ENCODE assay signal across 24 cellular contexts in the genomic region with DNA sequence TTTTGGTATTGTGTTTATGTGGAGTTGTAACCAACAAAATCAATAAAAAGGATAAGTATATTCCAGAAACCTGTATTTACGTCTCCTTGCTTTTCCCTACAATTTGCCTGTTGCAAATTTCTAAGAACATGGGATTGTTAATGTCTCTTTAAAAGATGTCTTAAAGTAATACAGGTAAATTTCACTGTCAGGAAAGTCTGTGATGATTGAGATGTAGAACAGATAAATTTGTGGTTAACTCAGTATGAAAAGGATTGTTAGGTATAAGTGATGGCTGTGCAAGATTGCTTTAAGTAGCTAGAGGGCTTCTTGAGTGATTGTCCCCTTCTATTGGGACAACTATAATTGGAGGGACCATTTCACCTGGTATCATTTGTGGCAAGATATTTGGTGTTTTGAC. TPM values are rescaled to one million over a fixed set of nuclear protein-coding genes. Genes with fewer than 3 reads are reported as not detected.
DNase-seq lines count a peak whose midpoint lies in the region; ATAC-seq and TF ChIP-seq lines count a peak whose summit lies in the region.
"Had no signal": no experiment of that assay in that cellular context is flagged by ENCODE, and none has a peak within 500 bp of the region (broad histone marks: within the 10 kb centered on the region; RNA-seq: fewer than 3 reads in every experiment).

No MANE protein-coding gene starts in this region.

- TF ChIP-seq RAD21 in neural cell (conservative IDR thresholded peaks at IDR 0.05) = no peak

- no peak overlapping the region for H3K4me3 Mint-ChIP-seq in WTC11
- H3K4me3 Mint-ChIP-seq: B cell; CD4-positive, alpha-beta memory T cell; CD4-positive, CD25-positive, alpha-beta regulatory T cell; CD8-positive, alpha-beta memory T cell had no signal

- TF ChIP-seq CTCF in WTC11 (IDR thresholded peaks at IDR 0.05) (no peak), neural cell (IDR thresholded peaks at IDR 0.05; ENCODE audit: poor library complexity, severe bottlenecking) (no peak)

- no peaks in the 10 kb centered on the region for H3K9me2 ChIP-seq in neural cell (ENCODE audit: insufficient read depth, low read length)

- TF ChIP-seq EP300 in neural cell (conservative IDR thresholded peaks at IDR 0.05; ENCODE audit: poor library complexity, severe bottlenecking) = peak; percentile 93

- POLR2A ChIA-PET in WTC11 (lab: Charles Lee) = interaction anchor here (0.6 kb wide), 1 partner anchor 66 kb away, joined by 3 read pairs; no protein-coding TSS in a partner anchor

- peaks cover 22 to 65% (median 42%) of the 10 kb centered on the region in 10 experiments for H3K4me1 ChIP-seq in BLaER1 treated with 17β-estradiol and CSF1 and Interleukin-3, amounts not matched to agents 10 nM and 100 nM
- H3K4me1 ChIP-seq: A549 had no signal

- peaks cover 0 to 23% (median 0%) of the 10 kb centered on the region in 11 experiments; a peak in 8 of 22 replicates for H3K36me3 ChIP-seq in BLaER1 treated with 17β-estradiol and CSF1 and Interleukin-3, amounts not matched to agents 10 nM and 100 nM
- no peaks in the 10 kb centered on the region for H3K36me3 ChIP-seq in neural cell (ENCODE audit: insufficient read depth, low read length)

- H3K27ac Mint-ChIP-seq in WTC11 = peak overlapping the region; percentile 32; the same call in 1 of the 2 replicates
- H3K27ac Mint-ChIP-seq: B cell; CD14-positive monocyte; CD4-positive, alpha-beta memory T cell; CD4-positive, CD25-positive, alpha-beta regulatory T cell; CD8-positive, alpha-beta memory T cell had no signal

- H3F3A ChIP-seq in neural cell (ENCODE audit: insufficient read depth, low read length, poor library complexity, severe bottlenecking) = no peaks in the 10 kb centered on the region

- H2AFZ ChIP-seq in neural cell (ENCODE audit: low read depth, low read length) = no peak overlapping the region

- H3K9me3 ChIP-seq in BLaER1 treated with 17β-estradiol and CSF1 and Interleukin-3, amounts not matched to agents 10 nM and 100 nM (replicated peaks in 1 of 11) = peaks cover 0 to 25% (median 5%) of the 10 kb centered on the region in 11 experiments; a peak in 10 of 22 replicates
- H3K9me3 ChIP-seq in neural cell (ENCODE audit: low read length) = no peaks in the 10 kb centered on the region
- H3K9me3 ChIP-seq: A549 had no signal

- peak overlapping the region in 6 of 11 experiments; percentile 5 to 50 (median 20); a peak in 7 of 22 replicates for H3K4me2 ChIP-seq in BLaER1 treated with 17β-estradiol and CSF1 and Interleukin-3, amounts not matched to agents 10 nM and 100 nM
- no peak overlapping the region for H3K4me2 ChIP-seq in neural cell (ENCODE audit: low read length)
- H3K4me2 ChIP-seq: A549 had no signal

- no peak overlapping the region for H3K9ac ChIP-seq in BLaER1 treated with 17β-estradiol and CSF1 and Interleukin-3, amounts not matched to agents 10 nM and 100 nM
- H3K9ac ChIP-seq in neural cell (ENCODE audit: low read length) = no peak overlapping the region

- H3K27ac ChIP-seq in BLaER1 treated with 17β-estradiol and CSF1 and Interleukin-3, amounts not matched to agents 10 nM and 100 nM = no peak overlapping the region
- H3K27ac ChIP-seq in neural cell (ENCODE audit: low read length) = no peak overlapping the region
- H3K27ac ChIP-seq: 22Rv1, A549 had no signal

- H3K79me2 ChIP-seq in neural cell (replicated peaks; ENCODE audit: insufficient read depth, low read length) = peaks cover 59% of the 10 kb centered on the region

- H3K4me1 Mint-ChIP-seq in WTC11 = peaks cover 82% of the 10 kb centered on the region
- H3K4me1 Mint-ChIP-seq: CD4-positive, CD25-positive, alpha-beta regulatory T cell had no signal

- ATAC-seq in WTC11 (no peak), HG02884 (IDR thresholded peaks at IDR 0.05; ENCODE audit: unreplicated experiment) (no peak)
- ATAC-seq: A549, GM12878 had no signal

- peaks cover 52 to 85% (median 71%) of the 10 kb centered on the region in 11 experiments for H4K20me1 ChIP-seq in BLaER1 treated with 17β-estradiol and CSF1 and Interleukin-3, amounts not matched to agents 10 nM and 100 nM
- no peaks in the 10 kb centered on the region for H4K20me1 ChIP-seq in neural cell (ENCODE audit: insufficient read depth)

- peaks cover 9% of the 10 kb centered on the region for H3K36me3 Mint-ChIP-seq in WTC11
- H3K36me3 Mint-ChIP-seq: CD14-positive monocyte; CD4-positive, alpha-beta memory T cell; CD4-positive, CD25-positive, alpha-beta regulatory T cell had no signal

- H3K9me3 Mint-ChIP-seq in WTC11 = no peaks in the 10 kb centered on the region

- CTCF ChIA-PET in WTC11 (lab: Charles Lee) = interaction anchor here (1.1 kb wide), 1 partner anchor 38 kb away, joined by 3 read pairs; no protein-coding TSS in a partner anchor

- no peaks in the 10 kb centered on the region for H3K27me3 Mint-ChIP-seq in WTC11 (ENCODE audit: low read depth)

- H3K4me3 ChIP-seq in BLaER1 treated with 17β-estradiol and CSF1 and Interleukin-3, amounts not matched to agents 10 nM and 100 nM = no peak overlapping the region
- no peak overlapping the region for H3K4me3 ChIP-seq in neural cell (ENCODE audit: low read length)
- H3K4me3 ChIP-seq: A549, GM12878 had no signal

- peaks cover 16 to 21% (median 21%) of the 10 kb centered on the region in 11 experiments for H3K27me3 ChIP-seq in BLaER1 treated with 17β-estradiol and CSF1 and Interleukin-3, amounts not matched to agents 10 nM and 100 nM
- H3K27me3 ChIP-seq in neural cell (ENCODE audit: insufficient read depth, low read depth, low read length) = no peaks in the 10 kb centered on the region

- DNase-seq in WTC11 (ENCODE audit: low spot score) (no peak), NCI-H226 (no peak), H4 (ENCODE audit: low spot score) (no peak)
- DNase-seq: AML-193; C1 segment of cervical spinal cord; CD4-positive, alpha-beta memory T cell; CD4-positive, CD25-positive, alpha-beta regulatory T cell; CD8-positive, alpha-beta memory T cell; COR-L47; DMS 273 treated with DMSO at 0.1 percent for 48 hours; DMS153; DMS53; DMS79; DND-41; EL; GDM1 had no signal

TF ChIP-seq in WTC11, 78 proteins besides CTCF, POLR2A, EP300 and RAD21:
- TF ChIP-seq MYBL2 (CRISPR knock-in tag; IDR thresholded peaks at IDR 0.05) (no peak), NR2C2 (CRISPR knock-in tag; IDR thresholded peaks at IDR 0.05) (no peak), OVOL2 (CRISPR knock-in tag; IDR thresholded peaks at IDR 0.05; ENCODE audit: borderline replicate concordance) (no peak), CBFB (CRISPR knock-in tag; IDR thresholded peaks at IDR 0.05; ENCODE audit: low read depth) (no peak), ZNF121 (CRISPR knock-in tag; IDR thresholded peaks at IDR 0.05) (no peak), ZNF396 (CRISPR knock-in tag; IDR thresholded peaks at IDR 0.05; ENCODE audit: borderline replicate concordance) (no peak), SP1 (CRISPR knock-in tag; conservative IDR thresholded peaks at IDR 0.05) (no peak), ZNF281 (CRISPR knock-in tag; IDR thresholded peaks at IDR 0.05) (no peak)

TF ChIP-seq in neural cell, 6 proteins besides CTCF, POLR2A, EP300 and RAD21:
- TF ChIP-seq REST (IDR thresholded peaks at IDR 0.05; ENCODE audit: borderline replicate concordance) (peak; percentile 67), POLR2AphosphoS5 (IDR thresholded peaks at IDR 0.05) (peak; percentile 79), SMC3 (conservative IDR thresholded peaks at IDR 0.05; ENCODE audit: poor library complexity) (no peak), MXI1 (conservative IDR thresholded peaks at IDR 0.05; ENCODE audit: poor library complexity, severe bottlenecking) (no peak)

RNA-seq across cellular contexts. Expression of gene PTPRG, which starts 6.8 kb away (rescaled TPM):
- 106 to 121 TPM (median 119 TPM) in 3 replicates for total RNA-seq in WTC11 (2021)
- 31.3 and 33.1 TPM in 2 replicates for polyA plus RNA-seq in neural cell
- 150 and 174 TPM in 2 replicates for polyA minus RNA-seq in neural cell
- total RNA-seq in H4 (2014; rRNA removed; shearing (Covaris generic)) = 15.7 and 16.1 TPM in 2 replicates
- total RNA-seq: CD4-positive, alpha-beta memory T cell; CD4-positive, CD25-positive, alpha-beta regulatory T cell; CD8-positive, alpha-beta memory T cell had no signal
- polyA plus RNA-seq: CD14-positive monocyte; CD4-positive, alpha-beta memory T cell; CD4-positive, CD25-positive, alpha-beta regulatory T cell; CD8-positive, alpha-beta memory T cell had no signal
